Comparison of ENCODE assay signal across 8 cellular contexts in genomic region chr16:30526823-30527634, GRCh38. TPM values are rescaled to one million over a fixed set of nuclear protein-coding genes. Genes with fewer than 3 reads are reported as not detected.
A peak's percentile ranks its signal among the peaks of the same experiment; 100 is the strongest.
DNase-seq lines count a peak whose midpoint lies in the region; ATAC-seq and TF ChIP-seq lines count a peak whose summit lies in the region.

No MANE protein-coding gene starts in this region.

- H3K36me3 ChIP-seq in IMR-90 (ENCODE audit: control insufficient read depth, insufficient read depth, low read length) (peaks cover 14% of the 10 kb centered on the region; the same call in 1 of the 2 replicates), OCI-LY7 (ENCODE audit: insufficient read depth, low read length) (peaks cover 20% of the 10 kb centered on the region), mucosa of descending colon (ENCODE audit: low read depth) (no peaks in the 10 kb centered on the region)

- peaks cover 5% of the 10 kb centered on the region for H3K9me1 ChIP-seq in IMR-90 (ENCODE audit: insufficient read depth, low read length)

- ATAC-seq in GM21528 (IDR thresholded peaks at IDR 0.05; ENCODE audit: low FRiP score, unreplicated experiment) (peak; percentile 74), IMR-90 (ENCODE audit: low read depth) (peak; percentile 91), mucosa of descending colon (peak; percentile 92)

- H4K91ac ChIP-seq in IMR-90 (ENCODE audit: insufficient read depth, low read depth, low read length) = peak overlapping the region; percentile 81

- H2AFZ ChIP-seq in IMR-90 (replicated peaks; ENCODE audit: low read length, poor library complexity) = peak overlapping the region; percentile 100
- peak overlapping the region; percentile 73 for H2AFZ ChIP-seq in OCI-LY7 (ENCODE audit: low read length)

- H3K79me1 ChIP-seq in IMR-90 (ENCODE audit: low read depth in 1 of 2, low read length in 2 of 2) = peaks cover 5 to 6% of the 10 kb centered on the region in 2 experiments; a peak in 3 of 4 replicates

- H3K79me2 ChIP-seq in OCI-LY7 (ENCODE audit: insufficient read depth, low read depth, low read length) = no peaks in the 10 kb centered on the region

- peak; percentile 14; the same call in 1 of the 2 replicates for TF ChIP-seq CTCF in IMR-90 (conservative IDR thresholded peaks at IDR 0.05; ENCODE audit: low read depth, low read length)
- TF ChIP-seq CTCF in OCI-LY7 (conservative IDR thresholded peaks at IDR 0.05; ENCODE audit: low read length) = peak; percentile 48
- TF ChIP-seq CTCF in epithelial cell of esophagus (IDR thresholded peaks at IDR 0.05; ENCODE audit: insufficient read depth, low read depth, low read length, missing control alignments) = peak; percentile 24
- TF ChIP-seq CTCF in mucosa of descending colon (IDR thresholded peaks at IDR 0.05) = peak; percentile 8

- H2BK15ac ChIP-seq in IMR-90 (ENCODE audit: low read depth, low read length) = no peak overlapping the region

- H2AK9ac ChIP-seq in IMR-90 (replicated peaks; ENCODE audit: low read depth, low read length, poor library complexity) = peak overlapping the region; percentile 97

- POLR2A ChIA-PET in IMR-90 (lab: Charles Lee; ENCODE audit: unreplicated experiment) (interaction anchor here (0.5 to 0.6 kb wide), 3 partner anchors 14 to 1082 kb away, joined by 3 to 7 read pairs (median 4); no protein-coding TSS in a partner anchor), OCI-LY7 (lab: Charles Lee) (interaction anchor here (0.6 to 1.1 kb wide), 2 partner anchors 97 to 120 kb away, joined by 3 read pairs; partner anchors contain the start of gene DCTPP1)

- no TSS peak for BruUV-seq in IMR-90 (replicated peaks; lab: Mats Ljungman, UMichigan)
- BruUV-seq in OCI-LY7 (replicated peaks; lab: Mats Ljungman, UMichigan) = no TSS peak

- peak overlapping the region; percentile 86 for H4K5ac ChIP-seq in IMR-90 (ENCODE audit: low read depth, low read length)

- H2AK5ac ChIP-seq in IMR-90 (ENCODE audit: low read depth, low read length) = peak overlapping the region; percentile 68

- CTCF ChIA-PET in IMR-90 (lab: Yijun Ruan, JAX) (interaction anchor here (0.5 to 0.7 kb wide), 2 partner anchors 24 to 109 kb away, joined by 3 to 4 read pairs; no protein-coding TSS in a partner anchor), OCI-LY7 (lab: Charles Lee; ENCODE audit: unreplicated experiment) (no interaction called here)

- 0 out of 2 replicates have a peak, but pooled peaks have one; percentile 22 for TF ChIP-seq RAD21 in IMR-90 (IDR thresholded peaks at IDR 0.05; ENCODE audit: low read length)

- in situ Hi-C loops in IMR-90 (cut with MboI; ENCODE audit: low sequenced_read_pairs) = no loop called here

- peaks cover 5% of the 10 kb centered on the region for H3K4me1 ChIP-seq in IMR-90 (ENCODE audit: control insufficient read depth, insufficient read depth, low read length)
- H3K4me1 ChIP-seq in OCI-LY7 (ENCODE audit: insufficient read depth, low read length, poor library complexity, severe bottlenecking) = peaks cover 27% of the 10 kb centered on the region
- peaks cover 16% of the 10 kb centered on the region for H3K4me1 ChIP-seq in mucosa of descending colon (ENCODE audit: low read depth)

- H3K9me3 ChIP-seq in IMR-90 (ENCODE audit: control insufficient read depth, insufficient read depth, low read length) (no peaks in the 10 kb centered on the region), OCI-LY7 (ENCODE audit: low read length) (no peaks in the 10 kb centered on the region), mucosa of descending colon (no peaks in the 10 kb centered on the region)

- dilution Hi-C loops in IMR-90 (cut with HindIII; ENCODE audit: low sequenced_read_pairs, unreplicated experiment) = no loop called here

- H3K9me2 ChIP-seq in OCI-LY7 (ENCODE audit: insufficient read depth, low read length) = no peaks in the 10 kb centered on the region

- H4K8ac ChIP-seq in IMR-90 (ENCODE audit: low read depth in 2 of 2, low read length in 2 of 2) = peak overlapping the region; percentile 74 to 97

- intact Hi-C loops in IMR-90 (cut with micrococcal nuclease) (loop anchor here (1.0 to 2.0 kb wide), 4 partner anchors 44 to 132 kb away; partner anchors contain the start of genes FBRS, PRR14 and ZNF688), OCI-LY7 (cut with micrococcal nuclease; ENCODE audit: unreplicated experiment) (loop anchor here (1.0 to 5.0 kb wide), 5 partner anchors 55 to 108 kb away; partner anchors contain the start of genes DCTPP1 and ITGAL), mucosa of descending colon (cut with DNase I, micrococcal nuclease) (no loop called here)

- H3K56ac ChIP-seq in IMR-90 (ENCODE audit: extremely low read depth, insufficient read depth, low read length) = peak overlapping the region; percentile 73

- H3K18ac ChIP-seq in IMR-90 (ENCODE audit: low read depth, low read length) = peak overlapping the region; percentile 72; the same call in 1 of the 2 replicates

- no peaks in the 10 kb centered on the region; the same call in 1 of the 2 replicates for H4K20me1 ChIP-seq in IMR-90 (ENCODE audit: insufficient read depth, low read length)
- H4K20me1 ChIP-seq in OCI-LY7 (ENCODE audit: insufficient read depth, low read length) = no peaks in the 10 kb centered on the region

- peak overlapping the region; percentile 77; the same call in 1 of the 2 replicates for H2BK120ac ChIP-seq in IMR-90 (ENCODE audit: low read depth, low read length)

- peak overlapping the region; percentile 89 for H3K9ac ChIP-seq in IMR-90 (ENCODE audit: low read depth, low read length)

- H3K23ac ChIP-seq in IMR-90 (ENCODE audit: low read depth, low read length) = peak overlapping the region; percentile 84

- no peak overlapping the region for H2BK20ac ChIP-seq in IMR-90 (ENCODE audit: low read depth, low read length)

- WGBS in IMR-90 (ENCODE audit: extremely low coverage in 2 of 2, insufficient read length in 1 of 2), 2 experiments = 0% methylated on average over 17 of the region's 79 CpGs; no CpG with 5 or more reads in 1 of the 2 experiments

- peak overlapping the region; percentile 91 for H3K4me2 ChIP-seq in IMR-90 (ENCODE audit: low read depth, low read length)
- peak overlapping the region; percentile 93 for H3K4me2 ChIP-seq in OCI-LY7 (ENCODE audit: low read length)

- TF ChIP-seq POLR2A in IMR-90 (IDR thresholded peaks at IDR 0.05; ENCODE audit: low read depth, low read length) = peak; percentile 43; the same call in 1 of the 2 replicates

- DNase-seq in DMS153 treated with DMSO at 0.1 percent for 48 hours (lab: John Stamatoyannopoulos, UW; ENCODE audit: unreplicated experiment) (peak; percentile 92), IMR-90 (peak; percentile 96), OCI-LY7 (ENCODE audit: low spot score) (peak; percentile 98), activated T-cell treated with anti-CD3 and anti-CD28 coated beads for 4 hours (peak; percentile 75), epithelial cell of esophagus (ENCODE audit: low read depth) (peak; percentile 98), mucosa of descending colon (peak; percentile 99)
- DNase-seq in stimulated activated CD8-positive, alpha-beta memory T cell treated with anti-CD3 and anti-CD28 coated beads, Interleukin-4, amount 100 ng/mL, for 1 hour (ENCODE audit: low read depth in 2 of 2, low spot score in 1 of 2) = peak; percentile 60 to 79

- H3K27ac ChIP-seq in IMR-90 (ENCODE audit: insufficient read depth, low read length) (peak overlapping the region; percentile 97), OCI-LY7 (ENCODE audit: low read depth, low read length, poor library complexity, severe bottlenecking) (peak overlapping the region; percentile 86)

- peak overlapping the region; percentile 85 for H3K4ac ChIP-seq in IMR-90 (ENCODE audit: low read depth, low read length)

- H3K27me3 ChIP-seq in IMR-90 (ENCODE audit: control insufficient read depth, insufficient read depth, low read length) = no peaks in the 10 kb centered on the region

- H2BK5ac ChIP-seq in IMR-90 (ENCODE audit: low read depth, low read length, poor library complexity, severe bottlenecking) = peak overlapping the region; percentile 95

- peak overlapping the region; percentile 79 for H3K14ac ChIP-seq in IMR-90 (replicated peaks; ENCODE audit: low read depth, low read length)

- H3K4me3 ChIP-seq in IMR-90 (ENCODE audit: insufficient read depth, low read depth, low read length) (peak overlapping the region; percentile 85), OCI-LY7 (ENCODE audit: low read depth, low read length, poor library complexity, severe bottlenecking) (peak overlapping the region; percentile 84), epithelial cell of esophagus (ENCODE audit: low read length) (peak overlapping the region; percentile 71), mucosa of descending colon (peak overlapping the region; percentile 61)

RNA-seq across cellular contexts. Expression of gene ZNF768, which starts 0.7 kb away (rescaled TPM):
- total RNA-seq in IMR-90 (2012; rRNA removed) (9.2 and 9.3 TPM in 2 replicates), OCI-LY7 (2022) (38.3 and 42.9 TPM in 2 replicates), mucosa of descending colon (10 to 100 TPM; 53.9 to 70.1 (median 65.9) TPM)
- polyA plus RNA-seq in IMR-90 (2012; rRNA removed) = 20.3 and 22.1 TPM in 2 replicates
- 14.3 and 22.6 TPM in 2 replicates for polyA plus RNA-seq in IMR-90 (2012; cell fraction: cytosol; rRNA removed)
- 19.9 and 44.1 TPM in 2 replicates for polyA plus RNA-seq in IMR-90 (2012; cell fraction: nucleus; rRNA removed; ENCODE audit: low replicate concordance)
- total RNA-seq in OCI-LY7 (2014; rRNA removed; shearing (Covaris generic)) = 43.4 and 63.7 TPM in 2 replicates

RNA-seq across cellular contexts. Expression of gene ZNF747, which starts 7.6 kb away (rescaled TPM):
- total RNA-seq in IMR-90 (2012; rRNA removed) (1.9 and 2.0 TPM in 2 replicates), OCI-LY7 (2022) (17.2 and 20.8 TPM in 2 replicates), mucosa of descending colon (10 to 100 TPM in 2 of 3 donors, 1 to 10 TPM in 1; 9.2 to 13.8 (median 10.5) TPM)
- 2.6 and 2.9 TPM in 2 replicates for polyA plus RNA-seq in IMR-90 (2012; rRNA removed)
- polyA plus RNA-seq in IMR-90 (2012; cell fraction: cytosol; rRNA removed) = 1.9 and 2.6 TPM in 2 replicates
- 2.8 and 2.9 TPM in 2 replicates for polyA plus RNA-seq in IMR-90 (2012; cell fraction: nucleus; rRNA removed; ENCODE audit: low replicate concordance)
- total RNA-seq in OCI-LY7 (2014; rRNA removed; shearing (Covaris generic)) = 15.7 and 22.2 TPM in 2 replicates

RNA-seq across cellular contexts. Expression of gene ZNF764, which starts 31.1 kb away (rescaled TPM):
- total RNA-seq in IMR-90 (2012; rRNA removed) = 2.2 and 2.5 TPM in 2 replicates
- polyA plus RNA-seq in IMR-90 (2012; rRNA removed) = 4.6 and 5.3 TPM in 2 replicates
- 4.3 and 4.4 TPM in 2 replicates for polyA plus RNA-seq in IMR-90 (2012; cell fraction: cytosol; rRNA removed)
- polyA plus RNA-seq in IMR-90 (2012; cell fraction: nucleus; rRNA removed; ENCODE audit: low replicate concordance) = 13.1 and 17.1 TPM in 2 replicates
- 10.5 and 14.6 TPM in 2 replicates for total RNA-seq in OCI-LY7 (2014; rRNA removed; shearing (Covaris generic))
- total RNA-seq in OCI-LY7 (2022) = 12.8 and 13.8 TPM in 2 replicates
- 10 to 100 TPM; 11.2 to 20.2 (median 12.7) TPM for total RNA-seq in mucosa of descending colon

RNA-seq across cellular contexts. Expression of gene ZNF688, which starts 44.5 kb away (rescaled TPM):
- total RNA-seq in IMR-90 (2012; rRNA removed) (1.7 and 1.8 TPM in 2 replicates), OCI-LY7 (2022) (15.0 and 15.3 TPM in 2 replicates), mucosa of descending colon (10 to 100 TPM; 17.0 to 23.0 (median 20.7) TPM)
- polyA plus RNA-seq in IMR-90 (2012; rRNA removed) = 3.7 and 5.5 TPM in 2 replicates
- polyA plus RNA-seq in IMR-90 (2012; cell fraction: cytosol; rRNA removed) = 4.8 and 6.0 TPM in 2 replicates
- polyA plus RNA-seq in IMR-90 (2012; cell fraction: nucleus; rRNA removed; ENCODE audit: low replicate concordance) = 15.2 and 17.9 TPM in 2 replicates
- 17.5 and 19.8 TPM in 2 replicates for total RNA-seq in OCI-LY7 (2014; rRNA removed; shearing (Covaris generic))

RNA-seq across cellular contexts. Expression of gene ITGAL, which starts 54.5 kb away (rescaled TPM):
- total RNA-seq in IMR-90 (2012; rRNA removed) (not detected in 2 replicates), OCI-LY7 (2022) (125 and 140 TPM in 2 replicates), mucosa of descending colon (10 to 100 TPM in 1 of 3 donors, 1 to 10 TPM in 2; 8.1 to 14.8 (median 8.5) TPM)
- not detected in 2 replicates for polyA plus RNA-seq in IMR-90 (2012; rRNA removed)
- polyA plus RNA-seq in IMR-90 (2012; cell fraction: cytosol; rRNA removed) = not detected in 2 replicates
- polyA plus RNA-seq in IMR-90 (2012; cell fraction: nucleus; rRNA removed; ENCODE audit: low replicate concordance) = 0.01 TPM in 1 of 2 replicates, not detected in the other
- total RNA-seq in OCI-LY7 (2014; rRNA removed; shearing (Covaris generic)) = 30.7 and 40.2 TPM in 2 replicates

Comparison
In these comparisons a context has a peak if more than half of its experiments do, and no peak if none do; other contexts are left out.
1. Peak in every context shown above with its lines: DNase-seq, ATAC-seq, H3K4me3 ChIP-seq and H3K27ac ChIP-seq.
2. intact Hi-C loops: an anchor here in IMR-90 (1.0 to 2.0 kb wide) and OCI-LY7 (1.0 to 5.0 kb wide); none called in mucosa of descending colon.